In the genomic region with DNA sequence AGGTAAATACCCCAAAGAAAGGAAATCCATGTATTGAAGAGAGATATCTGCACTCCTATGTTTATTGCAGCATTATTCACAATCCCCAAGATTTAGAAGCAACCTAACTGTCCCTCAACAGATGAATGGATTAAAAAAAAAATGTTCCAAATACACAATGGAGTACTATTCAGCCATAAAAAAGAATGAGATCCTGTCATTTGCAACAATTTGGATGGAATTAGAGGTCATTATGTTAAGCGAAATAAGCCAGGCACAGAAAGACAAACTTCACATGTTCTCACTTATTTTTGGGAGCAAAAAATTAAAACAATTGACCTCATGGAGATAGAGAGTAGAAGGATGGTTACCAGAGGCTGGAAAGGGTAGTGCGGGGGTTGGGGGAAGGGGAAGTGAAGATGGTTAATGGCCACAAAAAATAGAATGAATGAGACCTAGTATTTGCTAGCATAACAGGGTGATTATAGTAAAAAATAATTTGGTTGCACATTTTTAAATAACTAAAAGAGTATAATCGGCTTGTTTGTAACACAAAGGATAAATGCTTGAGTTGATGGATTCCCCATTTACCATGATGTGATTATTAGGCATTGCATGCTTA, we compare ENCODE assay signal across 7 cellular contexts. TPM values are rescaled to one million over a fixed set of nuclear protein-coding genes. Genes with fewer than 3 reads are reported as not detected.
DNase-seq lines count a peak whose midpoint lies in the region; ATAC-seq, FAIRE-seq and TF ChIP-seq lines count a peak whose summit lies in the region.

No MANE protein-coding gene starts in this region.

- TF ChIP-seq CTCF in Panc1 (IDR thresholded peaks at IDR 0.05) (no peak), prostate gland (IDR thresholded peaks at IDR 0.05) (no peak)

- no peaks in the 10 kb centered on the region for H3K9me3 ChIP-seq in Panc1 (ENCODE audit: control insufficient read depth, insufficient read depth, low read depth, low read length)
- H3K9me3 ChIP-seq in endocrine pancreas (ENCODE audit: control insufficient read depth, low read length) = no peaks in the 10 kb centered on the region
- H3K9me3 ChIP-seq in prostate gland = no peaks in the 10 kb centered on the region
- H3K9me3 ChIP-seq in aorta (ENCODE audit: control insufficient read depth, low read length) = no peaks in the 10 kb centered on the region

- no peaks in the 10 kb centered on the region for H3K27me3 ChIP-seq in Panc1 (ENCODE audit: control insufficient read depth, insufficient read depth, low read length)
- no peaks in the 10 kb centered on the region for H3K27me3 ChIP-seq in endocrine pancreas (ENCODE audit: control insufficient read depth, insufficient read depth, low read length)
- H3K27me3 ChIP-seq in prostate gland (replicated peaks; ENCODE audit: insufficient read depth) = no peaks in the 10 kb centered on the region
- no peaks in the 10 kb centered on the region for H3K27me3 ChIP-seq in aorta (ENCODE audit: control insufficient read depth in 1 of 2, insufficient read depth in 2 of 2, low read length in 1 of 2)

- peaks cover 3% of the 10 kb centered on the region; the same call in 1 of the 2 replicates for H3K4me1 ChIP-seq in Panc1 (ENCODE audit: control insufficient read depth, insufficient read depth, low read length)
- no peaks in the 10 kb centered on the region for H3K4me1 ChIP-seq in endocrine pancreas (ENCODE audit: control insufficient read depth, insufficient read depth, low read length)
- H3K4me1 ChIP-seq in prostate gland (replicated peaks) = no peaks in the 10 kb centered on the region
- H3K4me1 ChIP-seq in aorta (ENCODE audit: control insufficient read depth in 1 of 2, insufficient read depth in 2 of 2, low read length in 2 of 2) = no peaks in the 10 kb centered on the region

- H3K4me3 ChIP-seq in Panc1 (ENCODE audit: low read depth in 2 of 2, low read length in 2 of 2) (peak overlapping the region in 1 of 2 experiments; percentile 61; a peak in 2 of 4 replicates), endocrine pancreas (ENCODE audit: control insufficient read depth, insufficient read depth, low read length) (peak overlapping the region; percentile 58), prostate gland (peak overlapping the region in 1 of 2 donors; percentile 74), aorta (ENCODE audit: low read length in 2 of 2) (no peak overlapping the region)

- in situ Hi-C loops in Panc1 (cut with HindIII; ENCODE audit: low pct_unique_long_range_greater_than_20kb, low sequenced_read_pairs) = no loop called here

- 96% methylated on average over 3 of the region's 3 CpGs for whole genome bisulfite sequencing in prostate gland
- WGBS in aorta, 2 donors = 97 to 98% methylated on average over 3 of the region's 3 CpGs

- peak; percentile 33 for FAIRE-seq in GM12891 (lab: Jason Lieb, UNC)

- ATAC-seq in Panc1 (no peak), aorta (ENCODE audit: low FRiP score) (no peak), HG02588 (IDR thresholded peaks at IDR 0.05; ENCODE audit: unreplicated experiment) (no peak), HG03520 (IDR thresholded peaks at IDR 0.05; ENCODE audit: unreplicated experiment) (no peak)

- intact Hi-C loops in Panc1 (cut with micrococcal nuclease; ENCODE audit: unreplicated experiment) (no loop called here), prostate gland (cut with DNase I) (no loop called here), aorta (cut with DNase I) (loop anchor here in 1 of 2 donors (2.0 kb wide), 1 partner anchor 56 kb away; a partner anchor contains a TSS)

- H3K27ac ChIP-seq in Panc1 (ENCODE audit: low read length) (peak overlapping the region; percentile 81; the same call in 1 of the 2 replicates), prostate gland (peak overlapping the region; percentile 88 to 93), aorta (ENCODE audit: low read depth in 1 of 2, low read length in 2 of 2) (no peak overlapping the region)

- DNase-seq in GM12891 (ENCODE audit: insufficient read length, low spot score) = no peak
- DNase-seq in Panc1 (ENCODE audit: low read depth, low spot score) = no peak
- no peak for DNase-seq in prostate gland (ENCODE audit: low spot score)
- DNase-seq in aorta = no peak

- POLR2A ChIA-PET in Panc1 (lab: Charles Lee) = no interaction called here

- no TSS peak for BruUV-seq in Panc1 (replicated peaks; lab: Mats Ljungman, UMichigan)

- TF ChIP-seq POLR2A in GM12891 (IDR thresholded peaks at IDR 0.05; ENCODE audit: low read depth, low read length) = no peak
- TF ChIP-seq POLR2A in prostate gland (IDR thresholded peaks at IDR 0.05) = no peak

- H3K36me3 ChIP-seq in Panc1 (ENCODE audit: control insufficient read depth, insufficient read depth, low read length) (no peaks in the 10 kb centered on the region), endocrine pancreas (ENCODE audit: control insufficient read depth, insufficient read depth, low read length) (no peaks in the 10 kb centered on the region), prostate gland (no peaks in the 10 kb centered on the region), aorta (ENCODE audit: control insufficient read depth in 1 of 2, insufficient read depth in 2 of 2, low read length in 1 of 2) (no peaks in the 10 kb centered on the region)

- H3K9ac ChIP-seq in endocrine pancreas (ENCODE audit: control insufficient read depth, insufficient read depth, low read length) = no peak overlapping the region

- CTCF ChIA-PET in Panc1 (lab: Charles Lee) = no interaction called here

TF ChIP-seq in GM12891, 5 proteins besides CTCF, POLR2A, EP300 and RAD21:
- no peak for TF ChIP-seq SPI1 (IDR thresholded peaks at IDR 0.05; ENCODE audit: low read depth, low read length)

RNA-seq across cellular contexts. Expression of a gene that starts 9.7 kb away (rescaled TPM):
- 0.47 TPM for polyA plus RNA-seq in GM12891 (2012; ENCODE audit: low read depth, missing spikeins)
- 4.0 TPM for total RNA-seq in Panc1 (2021; ENCODE audit: unreplicated experiment)
- polyA plus RNA-seq in Panc1 (2012; ENCODE audit: insufficient read length) = 0.50 TPM
- total RNA-seq in prostate gland = 1 to 10 TPM; 3.9 to 5.4 TPM
- total RNA-seq in aorta = 1 to 10 TPM; 5.1 to 5.8 TPM
- polyA plus RNA-seq in aorta = 1 to 10 TPM in 1 of 2 donors, not detected in 1; 1.2 TPM

RNA-seq across cellular contexts. Expression of a gene that starts 53.5 kb away (rescaled TPM):
- polyA plus RNA-seq in GM12891 (2012; ENCODE audit: low read depth, missing spikeins) = 0.87 TPM
- 6.0 TPM for total RNA-seq in Panc1 (2021; ENCODE audit: unreplicated experiment)
- 1.4 TPM for polyA plus RNA-seq in Panc1 (2012; ENCODE audit: insufficient read length)
- total RNA-seq in prostate gland = 1 to 10 TPM; 5.7 to 5.8 TPM
- 1 to 10 TPM; 3.8 to 5.5 TPM for total RNA-seq in aorta
- 1 to 10 TPM; 1.6 to 2.3 TPM for polyA plus RNA-seq in aorta

RNA-seq across cellular contexts. Expression of a gene that starts 56.9 kb away (rescaled TPM):
- polyA plus RNA-seq in GM12891 (2012; ENCODE audit: low read depth, missing spikeins) = 3.3 TPM
- 5.7 TPM for total RNA-seq in Panc1 (2021; ENCODE audit: unreplicated experiment)
- polyA plus RNA-seq in Panc1 (2012; ENCODE audit: insufficient read length) = 2.5 TPM
- total RNA-seq in prostate gland = 10 to 100 TPM; 17.6 to 17.9 TPM
- 10 to 100 TPM; 12.0 to 15.4 TPM for total RNA-seq in aorta
- 1 to 10 TPM; 5.5 to 8.4 TPM for polyA plus RNA-seq in aorta

Comparison
In these comparisons a context has a peak if more than half of its experiments do, and no peak if none do; other contexts are left out.
1. H3K27ac ChIP-seq: peak in Panc1 (single experiment) and prostate gland (2 of 2); none in aorta (0 of 2).